ENCODE assay signal across 17 cellular contexts in genomic region chr3:155702745-155703581, GRCh38. TPM values are rescaled to one million over a fixed set of nuclear protein-coding genes. Genes with fewer than 3 reads are reported as not detected.
"Had no signal": no experiment of that assay in that cellular context is flagged by ENCODE, and none has a peak within 500 bp of the region (broad histone marks: within the 10 kb centered on the region; RNA-seq: fewer than 3 reads in every experiment).

No MANE protein-coding gene starts in this region.

- H3K27ac Mint-ChIP-seq: activated B cell treated with CpG ODN at 0.5 μM for 24 hours; activated CD4-positive, alpha-beta T cell treated with anti-CD3 and anti-CD28 coated beads, Interleukin-2, amount 10 ng/mL, durations not matched to agents 24 days and 14 days; activated CD8-positive, alpha-beta T cell treated with anti-CD3 and anti-CD28 coated beads, Interleukin-2, amount 10 ng/mL, durations not matched to agents 7 days and 5 days; activated naive CD8-positive, alpha-beta T cell; natural killer cell treated with Interleukin-12 subunit alpha and Interleukin-12 subunit beta and Interleukin-15 and Interleukin-18, amount 100 ng/mL, for 72 hours had no signal

- H3K9me3 ChIP-seq: left ventricle myocardium inferior, stomach, testis had no signal

- H3K4me2 ChIP-seq: hepatocyte had no signal

- H3K9me3 Mint-ChIP-seq: activated B cell treated with CpG ODN at 0.5 μM for 24 hours; activated CD4-positive, alpha-beta T cell treated with anti-CD3 and anti-CD28 coated beads, Interleukin-2, amount 10 ng/mL, durations not matched to agents 24 days and 14 days; natural killer cell treated with Interleukin-12 subunit alpha and Interleukin-12 subunit beta and Interleukin-15 and Interleukin-18, amount 100 ng/mL, for 72 hours had no signal

- H2AFZ ChIP-seq: hepatocyte had no signal

- H3K4me3 ChIP-seq: hepatocyte, left ventricle myocardium inferior, stomach, testis had no signal

- H3K79me2 ChIP-seq: hepatocyte had no signal

- H3K27me3 Mint-ChIP-seq: activated naive CD8-positive, alpha-beta T cell had no signal

- H3K27ac ChIP-seq: hepatocyte, left ventricle myocardium inferior, stomach had no signal

- H3K27me3 ChIP-seq: hepatocyte, stomach, testis had no signal

- H3K4me1 Mint-ChIP-seq: activated B cell treated with CpG ODN at 0.5 μM for 24 hours; activated CD4-positive, alpha-beta T cell treated with anti-CD3 and anti-CD28 coated beads, Interleukin-2, amount 10 ng/mL, durations not matched to agents 24 days and 14 days had no signal

- H3K36me3 ChIP-seq: left ventricle myocardium inferior, stomach had no signal

- DNase-seq: activated B cell treated with CpG ODN at 0.5 μM for 24 hours; activated CD4-positive, alpha-beta T cell treated with anti-CD3 and anti-CD28 coated beads, Interleukin-2, amount 10 ng/mL, durations not matched to agents 24 days and 14 days; activated CD8-positive, alpha-beta memory T cell treated with anti-CD3 and anti-CD28 coated beads, Interleukin-2, amount 50 U/mL, for 48 hours; activated CD8-positive, alpha-beta T cell treated with anti-CD3 and anti-CD28 coated beads, Interleukin-2, amount 10 ng/mL, durations not matched to agents 7 days and 5 days; activated gamma-delta T cell treated with Interleukin-2 at 50 U/mL for 16 hours; amniotic stem cell; left ventricle myocardium inferior; mesendoderm; occipital lobe; stimulated activated CD4-positive, alpha-beta T cell treated with anti-CD3 and anti-CD28 coated beads, Interleukin-1b, Interleukin-23, amount 100 ng/mL, for 48 hours; stomach; T-helper 2 cell; testis had no signal

- H3K36me3 Mint-ChIP-seq: activated naive CD8-positive, alpha-beta T cell; natural killer cell treated with Interleukin-12 subunit alpha and Interleukin-12 subunit beta and Interleukin-15 and Interleukin-18, amount 100 ng/mL, for 72 hours had no signal

- H3K4me3 Mint-ChIP-seq: activated B cell treated with CpG ODN at 0.5 μM for 24 hours; activated CD4-positive, alpha-beta T cell treated with anti-CD3 and anti-CD28 coated beads, Interleukin-2, amount 10 ng/mL, durations not matched to agents 24 days and 14 days; activated CD8-positive, alpha-beta T cell treated with anti-CD3 and anti-CD28 coated beads, Interleukin-2, amount 10 ng/mL, durations not matched to agents 7 days and 5 days; activated naive CD8-positive, alpha-beta T cell; natural killer cell treated with Interleukin-12 subunit alpha and Interleukin-12 subunit beta and Interleukin-15 and Interleukin-18, amount 100 ng/mL, for 72 hours had no signal

- H3K4me1 ChIP-seq: left ventricle myocardium inferior, stomach had no signal

RNA-seq across cellular contexts. Expression of gene PLCH1, which starts 41.9 kb away (rescaled TPM):
- total RNA-seq: activated CD4-positive, alpha-beta T cell treated with anti-CD3 and anti-CD28 coated beads, Interleukin-2, amount 10 ng/mL, durations not matched to agents 24 days and 14 days; glomerular endothelial cell had no signal
